Comparison of ENCODE assay signal across 10 cellular contexts in the genomic region with DNA sequence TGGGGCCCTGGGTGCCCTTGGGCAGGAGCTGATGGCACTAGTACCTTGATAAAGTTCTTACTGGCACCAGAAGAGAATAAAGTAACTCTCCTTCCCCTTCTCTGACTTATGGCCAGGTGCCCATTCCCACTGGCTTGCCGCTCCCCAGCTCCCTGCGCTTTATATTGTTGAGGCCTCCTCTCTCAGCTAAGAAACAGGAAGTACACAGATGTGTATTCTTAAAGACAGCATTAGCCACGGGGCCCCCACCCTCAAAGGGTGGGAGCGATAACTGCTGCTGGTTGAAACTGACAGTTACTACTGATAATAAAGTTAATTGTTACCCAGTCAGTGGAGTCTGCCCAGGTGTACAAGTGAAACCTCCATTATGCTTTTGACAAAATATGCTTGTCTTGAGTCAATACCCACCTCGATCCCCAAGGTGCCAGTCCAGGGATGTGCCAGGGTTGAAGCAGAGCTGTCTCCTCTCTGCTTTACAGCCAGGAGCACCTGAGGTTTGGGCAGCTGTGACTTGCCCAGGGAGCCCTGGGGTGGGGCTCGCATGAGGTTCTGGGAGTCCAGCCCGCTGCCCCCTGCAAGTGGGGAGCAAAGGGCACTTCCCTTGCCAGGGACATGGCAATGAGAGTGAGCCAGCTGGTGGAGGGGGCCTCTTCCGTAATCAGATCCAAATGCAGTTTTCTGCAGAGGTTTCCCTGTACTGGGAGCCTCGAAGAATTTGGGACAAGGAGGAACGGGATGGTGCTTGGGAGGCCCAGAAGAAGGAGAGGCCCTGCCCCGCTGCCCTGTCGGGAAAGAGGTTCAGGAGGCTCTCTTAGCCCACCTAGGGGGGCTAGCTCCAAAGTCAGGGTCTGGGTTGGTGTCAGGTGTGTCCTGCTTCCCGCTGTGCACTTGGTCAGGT. TPM values are rescaled to one million over a fixed set of nuclear protein-coding genes. Genes with fewer than 3 reads are reported as not detected.
DNase-seq lines count a peak whose midpoint lies in the region; ATAC-seq and TF ChIP-seq lines count a peak whose summit lies in the region.
"Had no signal": no experiment of that assay in that cellular context is flagged by ENCODE, and none has a peak within 500 bp of the region (broad histone marks: within the 10 kb centered on the region; RNA-seq: fewer than 3 reads in every experiment).

No MANE protein-coding gene starts in this region.

- H3K4me3 Mint-ChIP-seq in activated naive CD8-positive, alpha-beta T cell = peak overlapping the region; percentile 65
- H3K4me3 Mint-ChIP-seq in activated naive CD8-positive, alpha-beta T cell treated with anti-CD3 and anti-CD28 coated beads, Interleukin-2, amount 50 U/mL, for 24 hours = no peak overlapping the region

- no peaks in the 10 kb centered on the region for H3K27me3 Mint-ChIP-seq in activated naive CD8-positive, alpha-beta T cell
- H3K27me3 Mint-ChIP-seq in activated naive CD8-positive, alpha-beta T cell treated with anti-CD3 and anti-CD28 coated beads, Interleukin-2, amount 50 U/mL, for 24 hours = peaks cover 13% of the 10 kb centered on the region

- H3K4me3 ChIP-seq in upper lobe of right lung = no peak overlapping the region
- H3K4me3 ChIP-seq in esophagus squamous epithelium = no peak overlapping the region

- peak overlapping the region; percentile 45 for H3K27ac ChIP-seq in upper lobe of right lung
- no peak overlapping the region for H3K27ac ChIP-seq in esophagus squamous epithelium

- ATAC-seq in activated naive CD8-positive, alpha-beta T cell treated with anti-CD3 and anti-CD28 coated beads, Interleukin-2, amount 50 U/mL, for 24 hours = no peak
- no peak for ATAC-seq in upper lobe of right lung

- 57 to 74% methylated on average over 8 to 9 of the region's 13 CpGs for WGBS in esophagus squamous epithelium, 2 donors

- intact Hi-C loops in upper lobe of right lung (cut with DNase I) = no loop called here
- intact Hi-C loops in esophagus squamous epithelium (cut with DNase I) = no loop called here

- H3K27ac Mint-ChIP-seq in activated naive CD8-positive, alpha-beta T cell = no peak overlapping the region
- no peak overlapping the region for H3K27ac Mint-ChIP-seq in activated naive CD8-positive, alpha-beta T cell treated with anti-CD3 and anti-CD28 coated beads, Interleukin-2, amount 50 U/mL, for 24 hours

- no peaks in the 10 kb centered on the region for H3K9me3 Mint-ChIP-seq in activated naive CD8-positive, alpha-beta T cell (ENCODE audit: low read depth)
- no peaks in the 10 kb centered on the region for H3K9me3 Mint-ChIP-seq in activated naive CD8-positive, alpha-beta T cell treated with anti-CD3 and anti-CD28 coated beads, Interleukin-2, amount 50 U/mL, for 24 hours

- no peaks in the 10 kb centered on the region for H3K9me3 ChIP-seq in upper lobe of right lung
- H3K9me3 ChIP-seq in esophagus squamous epithelium = no peaks in the 10 kb centered on the region

- H3K36me3 ChIP-seq in upper lobe of right lung = no peaks in the 10 kb centered on the region
- H3K36me3 ChIP-seq in esophagus squamous epithelium = no peaks in the 10 kb centered on the region

- no peak for TF ChIP-seq POLR2A in esophagus squamous epithelium (IDR thresholded peaks at IDR 0.05)

- H3K4me1 Mint-ChIP-seq in activated naive CD8-positive, alpha-beta T cell (ENCODE audit: low read depth) = peaks cover 30% of the 10 kb centered on the region
- peaks cover 26% of the 10 kb centered on the region for H3K4me1 Mint-ChIP-seq in activated naive CD8-positive, alpha-beta T cell treated with anti-CD3 and anti-CD28 coated beads, Interleukin-2, amount 50 U/mL, for 24 hours

- no peaks in the 10 kb centered on the region for H3K36me3 Mint-ChIP-seq in activated naive CD8-positive, alpha-beta T cell
- H3K36me3 Mint-ChIP-seq in activated naive CD8-positive, alpha-beta T cell treated with anti-CD3 and anti-CD28 coated beads, Interleukin-2, amount 50 U/mL, for 24 hours (ENCODE audit: low read depth) = no peaks in the 10 kb centered on the region

- no peak for DNase-seq in activated naive CD8-positive, alpha-beta T cell treated with anti-CD3 and anti-CD28 coated beads, Interleukin-2, amount 50 U/mL, for 24 hours
- DNase-seq in SKM-1 treated with dmso at 0.1 percent for 144 hours (lab: John Stamatoyannopoulos, UW; ENCODE audit: unreplicated experiment) (peak; percentile 54), iPS-NIHi7 (ENCODE audit: extremely low spot score) (peak; percentile 25), upper lobe of right lung (no peak), esophagus squamous epithelium (lab: John Stamatoyannopoulos, UW) (no peak), DMS153 treated with DMSO at 0.1 percent for 48 hours (lab: John Stamatoyannopoulos, UW; ENCODE audit: unreplicated experiment) (no peak), 8988T (no peak)
- DNase-seq: SW 1271 had no signal

- TF ChIP-seq CTCF in upper lobe of right lung (IDR thresholded peaks at IDR 0.05) (no peak), esophagus squamous epithelium (IDR thresholded peaks at IDR 0.05) (no peak)

- H3K27me3 ChIP-seq in upper lobe of right lung (peaks cover 27% of the 10 kb centered on the region), esophagus squamous epithelium (peaks cover 5 to 77% (median 9%) of the 10 kb centered on the region in 4 donors)

- H3K4me1 ChIP-seq in upper lobe of right lung (peaks cover 22% of the 10 kb centered on the region), esophagus squamous epithelium (peaks cover 0 to 40% (median 13%) of the 10 kb centered on the region in 3 donors)

RNA-seq across cellular contexts. Expression of a gene that starts 5.4 kb away (rescaled TPM):
- 0.75 TPM for total RNA-seq in upper lobe of right lung
- not detected for total RNA-seq in esophagus squamous epithelium
- total RNA-seq: dermis microvascular lymphatic vessel endothelial cell had no signal

RNA-seq across cellular contexts. Expression of a gene that starts 10.7 kb away (rescaled TPM):
- not detected for total RNA-seq in upper lobe of right lung
- not detected for total RNA-seq in esophagus squamous epithelium
- total RNA-seq: dermis microvascular lymphatic vessel endothelial cell had no signal

RNA-seq across cellular contexts. Expression of a gene that starts 12.9 kb away (rescaled TPM):
- 74.9 TPM for total RNA-seq in upper lobe of right lung
- 10 to 100 TPM; 15.3 to 46.0 (median 28.6) TPM for total RNA-seq in esophagus squamous epithelium

RNA-seq across cellular contexts. Expression of a gene that starts 16.4 kb away (rescaled TPM):
- total RNA-seq in upper lobe of right lung (55.7 TPM), esophagus squamous epithelium (10 to 100 TPM; 17.9 to 32.4 (median 18.4) TPM)

RNA-seq across cellular contexts. Expression of a gene that starts 16.5 kb away (rescaled TPM):
- total RNA-seq in upper lobe of right lung (31.4 TPM), esophagus squamous epithelium (10 to 100 TPM; 17.4 to 27.9 (median 25.8) TPM)

Comparison
In these comparisons a context has a peak if more than half of its experiments do, and no peak if none do; other contexts are left out.
1. DNase-seq: peak in SKM-1 treated with dmso at 0.1 percent for 144 hours (single experiment) and iPS-NIHi7 (single experiment); none in activated naive CD8-positive, alpha-beta T cell treated with anti-CD3 and anti-CD28 coated beads, Interleukin-2, amount 50 U/mL, for 24 hours (single experiment), upper lobe of right lung (single experiment), esophagus squamous epithelium (single experiment), DMS153 treated with DMSO at 0.1 percent for 48 hours (single experiment) and 8988T (single experiment).